9 cellular contexts compared by ENCODE assay signal in genomic region chr2:219368690-219369108, GRCh38. TPM values are rescaled to one million over a fixed set of nuclear protein-coding genes. Genes with fewer than 3 reads are reported as not detected.
DNase-seq lines count a peak whose midpoint lies in the region; ATAC-seq and TF ChIP-seq lines count a peak whose summit lies in the region.
"Had no signal": no experiment of that assay in that cellular context is flagged by ENCODE, and none has a peak within 500 bp of the region (broad histone marks: within the 10 kb centered on the region; RNA-seq: fewer than 3 reads in every experiment).

No MANE protein-coding gene starts in this region.

- no peak for ATAC-seq in HG02885 (IDR thresholded peaks at IDR 0.05; ENCODE audit: poor library complexity, unreplicated experiment)

- H3K27ac ChIP-seq in Peyer's patch = peak overlapping the region in 3 of 4 donors; percentile 25 to 52 (median 34)
- H3K27ac ChIP-seq in fibroblast of lung (ENCODE audit: insufficient read depth, low read length) = no peak overlapping the region

- peak overlapping the region; percentile 76 to 88 (median 85) for H3K27ac Mint-ChIP-seq in nephron

- H3K4me3 ChIP-seq in AG09309 (ENCODE audit: control insufficient read depth, low read depth, low read length) (peak overlapping the region; percentile 27; the same call in 1 of the 2 replicates), Peyer's patch (no peak overlapping the region), fibroblast of lung (replicated peaks in 1 of 4; ENCODE audit: control extremely low read depth in 1 of 4, insufficient read depth in 1 of 4, low read depth in 3 of 4, low read length in 4 of 4) (peak overlapping the region in 2 of 4 experiments; percentile 17 to 25)

- H2AFZ ChIP-seq in fibroblast of lung (ENCODE audit: low read length) = no peak overlapping the region

- H3K27me3 ChIP-seq in Peyer's patch (no peaks in the 10 kb centered on the region), fibroblast of lung (ENCODE audit: control insufficient read depth, insufficient read depth, low read length) (no peaks in the 10 kb centered on the region)

- H3K36me3 Mint-ChIP-seq in nephron (ENCODE audit: low read depth) = peaks cover 4% of the 10 kb centered on the region

- peak; percentile 74 for DNase-seq in AG09309 (ENCODE audit: low read depth)
- no peak for DNase-seq in Peyer's patch
- peak; percentile 78 to 96 for DNase-seq in fibroblast of lung (ENCODE audit: low read depth in 2 of 2)
- no peak for DNase-seq in activated gamma-delta T cell treated with Interleukin-2 at 50 U/mL for 16 hours
- no peak for DNase-seq in RKO (ENCODE audit: low spot score)
- DNase-seq in glomerular visceral epithelial cell (ENCODE audit: extremely low spot score) = no peak

- H3K4me2 ChIP-seq in fibroblast of lung (ENCODE audit: extremely low read depth, insufficient read depth, low read length) = peak overlapping the region; percentile 39

- TF ChIP-seq POLR2A in Peyer's patch (IDR thresholded peaks at IDR 0.05) = no peak

- H3K9me3 Mint-ChIP-seq in nephron = no peaks in the 10 kb centered on the region

- no peaks in the 10 kb centered on the region for H3K79me2 ChIP-seq in fibroblast of lung (ENCODE audit: control insufficient read depth, insufficient read depth, low read length)

- no peak for TF ChIP-seq CTCF in AG09309 (IDR thresholded peaks at IDR 0.05; ENCODE audit: control insufficient read depth, insufficient read depth, low read depth, low read length, missing control alignments)
- TF ChIP-seq CTCF in Peyer's patch (IDR thresholded peaks at IDR 0.05) = no peak
- TF ChIP-seq CTCF in fibroblast of lung (conservative IDR thresholded peaks at IDR 0.05 in 1 of 2, IDR thresholded peaks at IDR 0.05 in 1 of 2; ENCODE audit: low read depth in 1 of 2, low read length in 2 of 2) = no peak
- no peak for TF ChIP-seq CTCF in nephron (IDR thresholded peaks at IDR 0.05; ENCODE audit: unreplicated experiment in 3 of 3)

- peak overlapping the region in 2 of 3 experiments; percentile 18 to 44 for H3K4me3 Mint-ChIP-seq in nephron

- H3K9ac ChIP-seq in fibroblast of lung (ENCODE audit: insufficient read depth, low read length) = no peak overlapping the region

- H3K9me3 ChIP-seq in Peyer's patch (no peaks in the 10 kb centered on the region), fibroblast of lung (ENCODE audit: control insufficient read depth, insufficient read depth, low read depth, low read length) (no peaks in the 10 kb centered on the region)

- peaks cover 0 to 7% (median 0%) of the 10 kb centered on the region in 3 donors for H3K36me3 ChIP-seq in Peyer's patch
- no peaks in the 10 kb centered on the region for H3K36me3 ChIP-seq in fibroblast of lung (ENCODE audit: control insufficient read depth, insufficient read depth, low read length)

- no peaks in the 10 kb centered on the region for H3K27me3 Mint-ChIP-seq in nephron (ENCODE audit: low read depth)

- H3K4me1 ChIP-seq in Peyer's patch = no peaks in the 10 kb centered on the region
- peaks cover 6% of the 10 kb centered on the region for H3K4me1 ChIP-seq in fibroblast of lung (ENCODE audit: control insufficient read depth, extremely low read depth, insufficient read depth, low read length)

- H4K20me1 ChIP-seq in fibroblast of lung (ENCODE audit: control insufficient read depth, extremely low read depth, insufficient read depth, low read length) = no peaks in the 10 kb centered on the region

- H3K4me1 Mint-ChIP-seq in nephron = peaks cover 15% of the 10 kb centered on the region

RNA-seq across cellular contexts. Expression of gene DNPEP, which starts 19.0 kb away (rescaled TPM):
- total RNA-seq in Peyer's patch (100 to 1,000 TPM in 3 of 4 donors, 10 to 100 TPM in 1; 90.8 to 180 (median 177) TPM), fibroblast of lung (69.9 and 72.5 TPM in 2 replicates)
- 38.2 and 44.0 TPM in 2 replicates for polyA plus RNA-seq in fibroblast of lung
- 66.8 and 83.2 TPM in 2 replicates for polyA plus RNA-seq in fibroblast of lung (2012)
- polyA minus RNA-seq in fibroblast of lung (ENCODE audit: low replicate concordance) = 137 and 218 TPM in 2 replicates

RNA-seq across cellular contexts. Expression of gene RESP18, which starts 36.2 kb away (rescaled TPM):
- total RNA-seq in Peyer's patch (not detected), fibroblast of lung (not detected in 2 replicates)
- not detected in 2 replicates for polyA plus RNA-seq in fibroblast of lung
- not detected in 2 replicates for polyA plus RNA-seq in fibroblast of lung (2012)
- polyA minus RNA-seq in fibroblast of lung (ENCODE audit: low replicate concordance) = not detected in 2 replicates
- polyA plus RNA-seq: adipose tissue had no signal

RNA-seq across cellular contexts. Expression of gene DES, which starts 49.5 kb away (rescaled TPM):
- total RNA-seq in Peyer's patch (100 to 1,000 TPM in 2 of 4 donors, 10 to 100 TPM in 2; 82.0 to 574 (median 112) TPM), fibroblast of lung (34.7 and 69.3 TPM in 2 replicates)
- 3.8 and 11.0 TPM in 2 replicates for polyA plus RNA-seq in fibroblast of lung
- 2.6 and 8.2 TPM in 2 replicates for polyA plus RNA-seq in fibroblast of lung (2012)
- polyA minus RNA-seq in fibroblast of lung (ENCODE audit: low replicate concordance) = 9.5 and 11.6 TPM in 2 replicates

RNA-seq across cellular contexts. Expression of gene PTPRN, which starts 59.5 kb away (rescaled TPM):
- total RNA-seq in Peyer's patch (1 to 10 TPM in 2 of 4 donors, under 1 TPM in 1, not detected in 1; 0.88 to 4.9 (median 2.3) TPM), fibroblast of lung (3.5 and 10.8 TPM in 2 replicates)
- 0.28 and 0.55 TPM in 2 replicates for polyA plus RNA-seq in fibroblast of lung
- 1.3 and 1.4 TPM in 2 replicates for polyA plus RNA-seq in fibroblast of lung (2012)
- polyA minus RNA-seq in fibroblast of lung (ENCODE audit: low replicate concordance) = 0.93 and 0.94 TPM in 2 replicates

Comparison
In these comparisons a context has a peak if more than half of its experiments do, and no peak if none do; other contexts are left out.
1. DNase-seq: peak in AG09309 (single experiment) and fibroblast of lung (2 of 2); none in Peyer's patch (0 of 3), activated gamma-delta T cell treated with Interleukin-2 at 50 U/mL for 16 hours (single experiment), RKO (single experiment) and glomerular visceral epithelial cell (single experiment).